19 cellular contexts compared by ENCODE assay signal in genomic region chr12:88958153-88958552, GRCh38.
A peak's percentile ranks its signal among the peaks of the same experiment; 100 is the strongest.
DNase-seq lines count a peak whose midpoint lies in the region; ATAC-seq and TF ChIP-seq lines count a peak whose summit lies in the region.
"Had no signal": no experiment of that assay in that cellular context is flagged by ENCODE, and none has a peak within 500 bp of the region (broad histone marks: within the 10 kb centered on the region; RNA-seq: fewer than 3 reads in every experiment).

No MANE protein-coding gene starts in this region.

- peak; percentile 39 for DNase-seq in GM23338 (ENCODE audit: low spot score)
- DNase-seq in NCI-H146 (lab: John Stamatoyannopoulos, UW) = peak; percentile 85
- DNase-seq in NCI-H510A treated with DMSO at 0.1 percent for 48 hours (lab: John Stamatoyannopoulos, UW) = peak; percentile 79
- no peak for DNase-seq in HPDE6-E6E7 (ENCODE audit: extremely low spot score)
- DNase-seq in RKO (ENCODE audit: low spot score) = no peak
- no peak for DNase-seq in COLO829 (ENCODE audit: low spot score)
- DNase-seq in OCI-LY7 (ENCODE audit: low spot score) = no peak
- DNase-seq: activated B cell treated with CpG ODN at 0.5 μM for 24 hours; activated CD8-positive, alpha-beta memory T cell treated with anti-CD3 and anti-CD28 coated beads for 24 hours; activated naive CD8-positive, alpha-beta T cell treated with anti-CD3 and anti-CD28 coated beads for 36 hours; body of pancreas; foreskin keratinocyte; HFFc6; left colon; NCI-H82; stimulated activated naive B cell treated with anti-CD40 and anti-IgM and Interleukin-4, amounts not matched to agents 10 μg/mL and 1 μg/mL and 100 μg/mL, for 72 hours; T-cell had no signal

- no peaks in the 10 kb centered on the region for H3K36me3 Mint-ChIP-seq in GM23338 (ENCODE audit: low read depth)
- H3K36me3 Mint-ChIP-seq: activated naive CD8-positive, alpha-beta T cell treated with anti-CD3 and anti-CD28 coated beads for 36 hours; stimulated activated naive B cell treated with anti-CD40 and anti-IgM and Interleukin-4, amounts not matched to agents 10 μg/mL and 1 μg/mL and 100 μg/mL, for 72 hours; T-cell had no signal

- no peak overlapping the region for H2AFZ ChIP-seq in GM23338
- H2AFZ ChIP-seq in OCI-LY7 (ENCODE audit: low read length) = no peak overlapping the region

- H3K4me2 ChIP-seq in GM23338 (peak overlapping the region; percentile 28), OCI-LY7 (ENCODE audit: low read length) (no peak overlapping the region)

- intact Hi-C loops in OCI-LY7 (cut with micrococcal nuclease; ENCODE audit: unreplicated experiment) = no loop called here

- H3F3A ChIP-seq in GM23338 (replicated peaks; ENCODE audit: low read depth) = no peaks in the 10 kb centered on the region

- H3K9me2 ChIP-seq in GM23338 (ENCODE audit: insufficient read depth) (peaks cover 6% of the 10 kb centered on the region), OCI-LY7 (ENCODE audit: insufficient read depth, low read length) (no peaks in the 10 kb centered on the region)

- H3K36me3 ChIP-seq in GM23338 (ENCODE audit: insufficient read depth) = no peaks in the 10 kb centered on the region
- H3K36me3 ChIP-seq in iPS-20b (ENCODE audit: insufficient read depth, low read depth, low read length) = no peaks in the 10 kb centered on the region
- no peaks in the 10 kb centered on the region for H3K36me3 ChIP-seq in OCI-LY7 (ENCODE audit: insufficient read depth, low read length)
- H3K36me3 ChIP-seq: tibial nerve had no signal

- H4K20me1 ChIP-seq in GM23338 (replicated peaks; ENCODE audit: insufficient read depth) (no peaks in the 10 kb centered on the region), OCI-LY7 (ENCODE audit: insufficient read depth, low read length) (no peaks in the 10 kb centered on the region)

- peaks cover 33% of the 10 kb centered on the region for H3K27me3 Mint-ChIP-seq in GM23338 (ENCODE audit: insufficient read depth, low read depth, poor library complexity)
- H3K27me3 Mint-ChIP-seq: activated B cell treated with CpG ODN at 0.5 μM for 24 hours; stimulated activated naive B cell treated with anti-CD40 and anti-IgM and Interleukin-4, amounts not matched to agents 10 μg/mL and 1 μg/mL and 100 μg/mL, for 72 hours had no signal

- peaks cover 65% of the 10 kb centered on the region for H3K4me1 Mint-ChIP-seq in GM23338
- H3K4me1 Mint-ChIP-seq: activated B cell treated with CpG ODN at 0.5 μM for 24 hours; activated naive CD8-positive, alpha-beta T cell treated with anti-CD3 and anti-CD28 coated beads for 36 hours; stimulated activated naive B cell treated with anti-CD40 and anti-IgM and Interleukin-4, amounts not matched to agents 10 μg/mL and 1 μg/mL and 100 μg/mL, for 72 hours; T-cell had no signal

- peaks cover 27% of the 10 kb centered on the region for H3K27me3 ChIP-seq in GM23338 (ENCODE audit: insufficient read depth)
- H3K27me3 ChIP-seq in iPS-20b (ENCODE audit: insufficient read depth, low read length) = peaks cover 44% of the 10 kb centered on the region
- H3K27me3 ChIP-seq: body of pancreas, foreskin keratinocyte, tibial nerve had no signal

- BruUV-seq in OCI-LY7 (replicated peaks; lab: Mats Ljungman, UMichigan) = no TSS peak

- H3K27ac ChIP-seq in GM23338 (ENCODE audit: low read depth) (peak overlapping the region; percentile 85), iPS-20b (ENCODE audit: low read length) (no peak overlapping the region), OCI-LY7 (ENCODE audit: low read depth, low read length, poor library complexity, severe bottlenecking) (no peak overlapping the region)
- H3K27ac ChIP-seq: body of pancreas, foreskin keratinocyte, tibial nerve had no signal

- H3K4me1 ChIP-seq in GM23338 (ENCODE audit: insufficient read depth) = peaks cover 65% of the 10 kb centered on the region
- H3K4me1 ChIP-seq in iPS-20b (ENCODE audit: insufficient read depth, low read length) = peaks cover 39% of the 10 kb centered on the region
- H3K4me1 ChIP-seq in OCI-LY7 (ENCODE audit: insufficient read depth, low read length, poor library complexity, severe bottlenecking) = no peaks in the 10 kb centered on the region
- H3K4me1 ChIP-seq: body of pancreas, tibial nerve had no signal

- H3K4me3 ChIP-seq in GM23338 = peak overlapping the region; percentile 20
- H3K4me3 ChIP-seq in iPS-20b (ENCODE audit: low read length) = peak overlapping the region; percentile 21; the same call in 1 of the 2 replicates
- no peak overlapping the region for H3K4me3 ChIP-seq in OCI-LY7 (ENCODE audit: low read depth, low read length, poor library complexity, severe bottlenecking)
- H3K4me3 ChIP-seq: body of pancreas, tibial nerve had no signal

- H3K9ac ChIP-seq in iPS-20b (ENCODE audit: low read depth, low read length) = peak overlapping the region; percentile 6; the same call in 1 of the 2 replicates

- peak overlapping the region; percentile 80 for H3K27ac Mint-ChIP-seq in GM23338
- H3K27ac Mint-ChIP-seq: activated B cell treated with CpG ODN at 0.5 μM for 24 hours; activated naive CD8-positive, alpha-beta T cell treated with anti-CD3 and anti-CD28 coated beads for 36 hours; HFFc6; stimulated activated naive B cell treated with anti-CD40 and anti-IgM and Interleukin-4, amounts not matched to agents 10 μg/mL and 1 μg/mL and 100 μg/mL, for 72 hours; T-cell had no signal

- no peak for TF ChIP-seq CTCF in GM23338 (conservative IDR thresholded peaks at IDR 0.05; ENCODE audit: low read depth in 2 of 2)
- no peak for TF ChIP-seq CTCF in OCI-LY7 (conservative IDR thresholded peaks at IDR 0.05; ENCODE audit: low read length)

- CTCF ChIA-PET in OCI-LY7 (lab: Charles Lee; ENCODE audit: unreplicated experiment) = no interaction called here

- H3K9me3 ChIP-seq in iPS-20b (ENCODE audit: insufficient read depth, low read depth, low read length) = no peaks in the 10 kb centered on the region
- H3K9me3 ChIP-seq in OCI-LY7 (ENCODE audit: low read length) = no peaks in the 10 kb centered on the region
- H3K9me3 ChIP-seq: body of pancreas, tibial nerve had no signal

- H3K79me2 ChIP-seq in GM23338 (replicated peaks; ENCODE audit: insufficient read depth) (no peaks in the 10 kb centered on the region), OCI-LY7 (ENCODE audit: insufficient read depth, low read depth, low read length) (no peaks in the 10 kb centered on the region)

- no peaks in the 10 kb centered on the region for H3K9me3 Mint-ChIP-seq in GM23338
- H3K9me3 Mint-ChIP-seq: activated B cell treated with CpG ODN at 0.5 μM for 24 hours; activated naive CD8-positive, alpha-beta T cell treated with anti-CD3 and anti-CD28 coated beads for 36 hours; HFFc6; stimulated activated naive B cell treated with anti-CD40 and anti-IgM and Interleukin-4, amounts not matched to agents 10 μg/mL and 1 μg/mL and 100 μg/mL, for 72 hours; T-cell had no signal

- POLR2A ChIA-PET in OCI-LY7 (lab: Charles Lee) = interaction anchor here (0.7 kb wide), 1 partner anchor 223 kb away, joined by 3 read pairs; no protein-coding TSS in a partner anchor

- peak overlapping the region; percentile 35 for H3K4me3 Mint-ChIP-seq in GM23338
- H3K4me3 Mint-ChIP-seq: activated B cell treated with CpG ODN at 0.5 μM for 24 hours; activated naive CD8-positive, alpha-beta T cell treated with anti-CD3 and anti-CD28 coated beads for 36 hours; HFFc6; stimulated activated naive B cell treated with anti-CD40 and anti-IgM and Interleukin-4, amounts not matched to agents 10 μg/mL and 1 μg/mL and 100 μg/mL, for 72 hours; T-cell had no signal

- peak; percentile 64 for ATAC-seq in GM23338
- ATAC-seq: body of pancreas; left colon; stimulated activated naive B cell treated with anti-CD40 and anti-IgM and Interleukin-4, amounts not matched to agents 10 μg/mL and 1 μg/mL and 100 μg/mL, for 72 hours; T-cell had no signal

TF ChIP-seq in GM23338, 12 proteins besides CTCF, POLR2A, EP300 and RAD21 (continues in another document):
- peak; percentile 99 for TF ChIP-seq NANOG (IDR thresholded peaks at IDR 0.05; ENCODE audit: borderline replicate concordance)

Comparison
In these comparisons a context has a peak if more than half of its experiments do, and no peak if none do; other contexts are left out.
1. DNase-seq: peak in GM23338 (single experiment), NCI-H146 (single experiment) and NCI-H510A treated with DMSO at 0.1 percent for 48 hours (single experiment); none in HPDE6-E6E7 (single experiment), RKO (single experiment), COLO829 (single experiment) and OCI-LY7 (single experiment).